Comparison of ENCODE assay signal across 31 cellular contexts in genomic region chr6:129113637-129114036, GRCh38.
"Had no signal": no experiment of that assay in that cellular context is flagged by ENCODE, and none has a peak within 500 bp of the region (broad histone marks: within the 10 kb centered on the region; RNA-seq: fewer than 3 reads in every experiment).

No MANE protein-coding gene starts in this region.

- DNase-seq: activated B cell treated with CpG ODN at 0.5 μM for 24 hours; activated CD4-positive, alpha-beta memory T cell treated with anti-CD3 and anti-CD28 coated beads for 36 hours; activated CD4-positive, alpha-beta T cell treated with anti-CD3 and anti-CD28 coated beads for 4 hours; activated CD4-positive, alpha-beta T cell treated with anti-CD3 and anti-CD28 coated beads, Interleukin-2, amount 50 U/mL, for 1 hour; activated CD4-positive, CD25-positive, alpha-beta regulatory T cell treated with anti-CD3 and anti-CD28 coated beads, Interleukin-2, amount 50 U/mL, for 72 hours; activated CD8-positive, alpha-beta memory T cell treated with anti-CD3 and anti-CD28 coated beads, Interleukin-2, amount 50 U/mL, for 4 hours; activated effector memory CD4-positive, alpha-beta T cell treated with Interleukin-2 at 50 U/mL for 16 hours; activated naive CD4-positive, alpha-beta T cell treated with anti-CD3 and anti-CD28 coated beads, Interleukin-2, amount 10 ng/mL, durations not matched to agents 7 days and 5 days; activated T-cell treated with anti-CD3 and anti-CD28 coated beads for 4 hours; activated T-cell treated with anti-CD3 and anti-CD28 coated beads, Interleukin-2, amount 50 U/mL, for 4 hours; amniotic stem cell; aorta; brain microvascular endothelial cell; Kasumi-1; KG1; MG63; NCI-H1048; NCI-H1105 treated with DMSO at 0.1 percent for 48 hours; NCI-H1436; NCI-H1694; NCI-H1930; NCI-H2081 treated with DMSO at 0.1 percent for 48 hours; NCI-H345; NCI-H524 treated with DMSO at 0.1 percent for 48 hours; RPMI8226; SW 1271; T-helper 1 cell; T-helper 2 cell; T-helper 9 cell had no signal

- ATAC-seq: activated T-cell treated with anti-CD3 and anti-CD28 coated beads, Interleukin-2, amount 50 U/mL, for 4 hours; Panc1 had no signal

- H3K36me3 ChIP-seq: brain microvascular endothelial cell, MG63 had no signal

- H3K4me3 ChIP-seq: MG63 had no signal

- H3K27ac ChIP-seq: brain microvascular endothelial cell, VCaP had no signal

- H3K27me3 ChIP-seq: brain microvascular endothelial cell, MG63 had no signal

- H3K9me3 ChIP-seq: MG63 had no signal
